20 cellular contexts compared by ENCODE assay signal in genomic region chr1:145740269-145740668, GRCh38. TPM values are rescaled to one million over a fixed set of nuclear protein-coding genes. Genes with fewer than 3 reads are reported as not detected.
DNase-seq lines count a peak whose midpoint lies in the region; ATAC-seq, FAIRE-seq and TF ChIP-seq lines count a peak whose summit lies in the region.
"Had no signal": no experiment of that assay in that cellular context is flagged by ENCODE, and none has a peak within 500 bp of the region (broad histone marks: within the 10 kb centered on the region; RNA-seq: fewer than 3 reads in every experiment).

No MANE protein-coding gene starts in this region.

- peaks cover 5% of the 10 kb centered on the region for H4K20me1 ChIP-seq in astrocyte (ENCODE audit: insufficient read depth, low read length)

- no peak for ATAC-seq in GM18498 (IDR thresholded peaks at IDR 0.05; ENCODE audit: unreplicated experiment)

- peaks cover 3% of the 10 kb centered on the region for H3K4me1 ChIP-seq in astrocyte (ENCODE audit: insufficient read depth, low read length)
- H3K4me1 ChIP-seq in left ventricle myocardium inferior: no peaks in the 10 kb centered on the region
- H3K4me1 ChIP-seq: sigmoid colon had no signal

- H3K27me3 Mint-ChIP-seq in astrocyte (ENCODE audit: low read depth, unreplicated experiment): no peaks in the 10 kb centered on the region
- no peaks in the 10 kb centered on the region for H3K27me3 Mint-ChIP-seq in activated T-helper 1 cell treated with anti-CD3 and anti-CD28 coated beads, Interleukin-12 subunit alpha, Interleukin-12 subunit beta, Interleukin-2, Interleukin-4 antibody, amounts not matched to agents 30 ng/mL and 10 ng/mL and 1 ng/mL, durations not matched to agents 14 hours and 24 hours and 36 hours (ENCODE audit: insufficient read depth)
- H3K27me3 Mint-ChIP-seq: type B pancreatic cell had no signal

- no peak for TF ChIP-seq CTCF in astrocyte (IDR thresholded peaks at IDR 0.05; ENCODE audit: insufficient read depth, low read depth, low read length)
- no peak for TF ChIP-seq CTCF in foreskin fibroblast (IDR thresholded peaks at IDR 0.05; ENCODE audit: low read depth, low read length)
- no peak for TF ChIP-seq CTCF in left ventricle myocardium inferior (IDR thresholded peaks at IDR 0.05; ENCODE audit: borderline replicate concordance)

- DNase-seq in A172 (ENCODE audit: low spot score) (peak; percentile 47), HCEC 1CT (peak; percentile 91), astrocyte (ENCODE audit: low read depth) (peak; percentile 93), foreskin fibroblast (peak; percentile 57 to 67), occipital lobe (lab: John Stamatoyannopoulos, UW) (no peak), left ventricle myocardium inferior (no peak)
- no peak for DNase-seq in activated T-helper 1 cell treated with anti-CD3 and anti-CD28 coated beads, Interleukin-12 subunit alpha, Interleukin-12 subunit beta, Interleukin-2, Interleukin-4 antibody, amounts not matched to agents 30 ng/mL and 10 ng/mL and 1 ng/mL, durations not matched to agents 14 hours and 24 hours and 36 hours (ENCODE audit: low spot score)
- DNase-seq: activated CD8-positive, alpha-beta memory T cell treated with anti-CD3 and anti-CD28 coated beads, Interleukin-2, amount 50 U/mL, for 48 hours; activated naive CD4-positive, alpha-beta T cell treated with anti-CD3 and anti-CD28 coated beads for 36 hours; islet precursor cell; NCI-H1417 treated with DMSO at 0.1 percent for 48 hours; NCI-H2227 treated with DMSO at 0.1 percent for 48 hours; Right ventricle myocardium superior; sigmoid colon; stimulated activated CD4-positive, alpha-beta T cell treated with anti-CD3 and anti-CD28 coated beads, Interleukin-4, amount 100 ng/mL, for 24 hours had no signal

- H3K27me3 ChIP-seq in astrocyte (ENCODE audit: insufficient read depth, low read length): no peaks in the 10 kb centered on the region
- no peaks in the 10 kb centered on the region for H3K27me3 ChIP-seq in left ventricle myocardium inferior (ENCODE audit: low read depth)
- H3K27me3 ChIP-seq: cardiac muscle cell, sigmoid colon had no signal

- no peak overlapping the region for H3K27ac Mint-ChIP-seq in astrocyte (ENCODE audit: unreplicated experiment)
- no peak overlapping the region for H3K27ac Mint-ChIP-seq in activated T-helper 1 cell treated with anti-CD3 and anti-CD28 coated beads, Interleukin-12 subunit alpha, Interleukin-12 subunit beta, Interleukin-2, Interleukin-4 antibody, amounts not matched to agents 30 ng/mL and 10 ng/mL and 1 ng/mL, durations not matched to agents 14 hours and 24 hours and 36 hours
- H3K27ac Mint-ChIP-seq: activated naive CD4-positive, alpha-beta T cell treated with anti-CD3 and anti-CD28 coated beads for 36 hours; type B pancreatic cell had no signal

- no peaks in the 10 kb centered on the region for H3K4me1 Mint-ChIP-seq in astrocyte (ENCODE audit: low read depth, unreplicated experiment)
- no peaks in the 10 kb centered on the region for H3K4me1 Mint-ChIP-seq in activated T-helper 1 cell treated with anti-CD3 and anti-CD28 coated beads, Interleukin-12 subunit alpha, Interleukin-12 subunit beta, Interleukin-2, Interleukin-4 antibody, amounts not matched to agents 30 ng/mL and 10 ng/mL and 1 ng/mL, durations not matched to agents 14 hours and 24 hours and 36 hours (ENCODE audit: low read depth)

- no peaks in the 10 kb centered on the region for H3K79me2 ChIP-seq in astrocyte (ENCODE audit: insufficient read depth, low read length)

- no peaks in the 10 kb centered on the region for H3K9me3 Mint-ChIP-seq in astrocyte (ENCODE audit: unreplicated experiment)
- no peaks in the 10 kb centered on the region for H3K9me3 Mint-ChIP-seq in activated T-helper 1 cell treated with anti-CD3 and anti-CD28 coated beads, Interleukin-12 subunit alpha, Interleukin-12 subunit beta, Interleukin-2, Interleukin-4 antibody, amounts not matched to agents 30 ng/mL and 10 ng/mL and 1 ng/mL, durations not matched to agents 14 hours and 24 hours and 36 hours
- H3K9me3 Mint-ChIP-seq: activated naive CD4-positive, alpha-beta T cell treated with anti-CD3 and anti-CD28 coated beads for 36 hours; type B pancreatic cell had no signal

- peak; percentile 13 for FAIRE-seq in astrocyte (lab: Jason Lieb, UNC)

- H3K36me3 Mint-ChIP-seq in astrocyte (ENCODE audit: low read depth, unreplicated experiment): peaks cover 14% of the 10 kb centered on the region
- peaks cover 29% of the 10 kb centered on the region for H3K36me3 Mint-ChIP-seq in activated T-helper 1 cell treated with anti-CD3 and anti-CD28 coated beads, Interleukin-12 subunit alpha, Interleukin-12 subunit beta, Interleukin-2, Interleukin-4 antibody, amounts not matched to agents 30 ng/mL and 10 ng/mL and 1 ng/mL, durations not matched to agents 14 hours and 24 hours and 36 hours (ENCODE audit: low read depth)

- H2AFZ ChIP-seq in astrocyte (ENCODE audit: low read depth, low read length): no peak overlapping the region

- H3K9me3 ChIP-seq in astrocyte (ENCODE audit: insufficient read depth, low read depth, low read length) (no peaks in the 10 kb centered on the region), left ventricle myocardium inferior (replicated peaks) (no peaks in the 10 kb centered on the region)
- H3K9me3 ChIP-seq: sigmoid colon had no signal

- H3K4me2 ChIP-seq in astrocyte (ENCODE audit: low read length): peak overlapping the region; percentile 6

- H3K4me3 ChIP-seq in astrocyte (ENCODE audit: insufficient read depth, low read depth, low read length) (no peak overlapping the region), foreskin fibroblast (ENCODE audit: low read depth in 1 of 2, low read length in 2 of 2) (no peak overlapping the region), left ventricle myocardium inferior (no peak overlapping the region)
- H3K4me3 ChIP-seq: cardiac muscle cell, sigmoid colon had no signal

- intact Hi-C loops in activated T-helper 1 cell treated with anti-CD3 and anti-CD28 coated beads, Interleukin-12 subunit alpha, Interleukin-12 subunit beta, Interleukin-2, Interleukin-4 antibody, amounts not matched to agents 30 ng/mL and 10 ng/mL and 1 ng/mL, durations not matched to agents 14 hours and 24 hours and 36 hours (cut with micrococcal nuclease): no loop called here
- intact Hi-C loops in left ventricle myocardium inferior (cut with micrococcal nuclease): no loop called here

- H3K4me3 Mint-ChIP-seq in astrocyte (ENCODE audit: unreplicated experiment): no peak overlapping the region
- no peak overlapping the region for H3K4me3 Mint-ChIP-seq in activated T-helper 1 cell treated with anti-CD3 and anti-CD28 coated beads, Interleukin-12 subunit alpha, Interleukin-12 subunit beta, Interleukin-2, Interleukin-4 antibody, amounts not matched to agents 30 ng/mL and 10 ng/mL and 1 ng/mL, durations not matched to agents 14 hours and 24 hours and 36 hours
- H3K4me3 Mint-ChIP-seq: activated naive CD4-positive, alpha-beta T cell treated with anti-CD3 and anti-CD28 coated beads for 36 hours; type B pancreatic cell had no signal

- H3K27ac ChIP-seq in astrocyte (ENCODE audit: low read depth, low read length) (no peak overlapping the region), left ventricle myocardium inferior (replicated peaks) (no peak overlapping the region)
- H3K27ac ChIP-seq: cardiac muscle cell, HL-60, sigmoid colon had no signal

- H3K36me3 ChIP-seq in astrocyte (ENCODE audit: insufficient read depth, low read length): peaks cover 10% of the 10 kb centered on the region
- H3K36me3 ChIP-seq in left ventricle myocardium inferior: peaks cover 44% of the 10 kb centered on the region

- no peak overlapping the region for H3K9ac ChIP-seq in astrocyte (ENCODE audit: low read length)

RNA-seq across cellular contexts. Expression of gene CD160, which starts 21.0 kb away (rescaled TPM):
- not detected in 2 replicates for total RNA-seq in A172 (2014; rRNA removed; shearing (Covaris generic))
- total RNA-seq in astrocyte (not detected in 2 replicates), occipital lobe (0.16 TPM), left ventricle myocardium inferior (not detected)
- 0.27 TPM in 1 of 2 replicates, not detected in the other for total RNA-seq in activated T-helper 1 cell treated with anti-CD3 and anti-CD28 coated beads, Interleukin-12 subunit alpha, Interleukin-12 subunit beta, Interleukin-2, Interleukin-4 antibody, amounts not matched to agents 30 ng/mL and 10 ng/mL and 1 ng/mL, durations not matched to agents 14 hours and 24 hours and 36 hours
- total RNA-seq: activated naive CD4-positive, alpha-beta T cell treated with anti-CD3 and anti-CD28 coated beads for 36 hours; cardiac muscle cell; Right ventricle myocardium superior; sigmoid colon; T-helper 2 cell treated with Interferon-gamma antibody and Interleukin-4, amounts not matched to agents 100 ng/mL and 5 ng/mL, for 36 hours had no signal

RNA-seq across cellular contexts. Expression of gene PDZK1, which starts 33.1 kb away (rescaled TPM):
- 2.0 and 2.2 TPM in 2 replicates for total RNA-seq in A172 (2014; rRNA removed; shearing (Covaris generic))
- total RNA-seq in astrocyte (0.68 and 0.70 TPM in 2 replicates), occipital lobe (0.78 TPM), left ventricle myocardium inferior (0.16 TPM)
- total RNA-seq in activated T-helper 1 cell treated with anti-CD3 and anti-CD28 coated beads, Interleukin-12 subunit alpha, Interleukin-12 subunit beta, Interleukin-2, Interleukin-4 antibody, amounts not matched to agents 30 ng/mL and 10 ng/mL and 1 ng/mL, durations not matched to agents 14 hours and 24 hours and 36 hours: 0.18 TPM in 1 of 2 replicates, not detected in the other
- total RNA-seq: activated naive CD4-positive, alpha-beta T cell treated with anti-CD3 and anti-CD28 coated beads for 36 hours; Right ventricle myocardium superior; sigmoid colon had no signal

Comparison
In these comparisons a context has a peak if more than half of its experiments do, and no peak if none do; other contexts are left out.
1. DNase-seq: peak in A172 (single experiment), HCEC 1CT (single experiment), astrocyte (single experiment) and foreskin fibroblast (2 of 2); none in activated T-helper 1 cell treated with anti-CD3 and anti-CD28 coated beads, Interleukin-12 subunit alpha, Interleukin-12 subunit beta, Interleukin-2, Interleukin-4 antibody, amounts not matched to agents 30 ng/mL and 10 ng/mL and 1 ng/mL, durations not matched to agents 14 hours and 24 hours and 36 hours (single experiment), occipital lobe (single experiment) and left ventricle myocardium inferior (single experiment).